17 cellular contexts compared by ENCODE assay signal in genomic region chr20:64188071-64188470, GRCh38. TPM values are rescaled to one million over a fixed set of nuclear protein-coding genes. Genes with fewer than 3 reads are reported as not detected.
DNase-seq lines count a peak whose midpoint lies in the region; ATAC-seq, FAIRE-seq and TF ChIP-seq lines count a peak whose summit lies in the region.
"Had no signal": no experiment of that assay in that cellular context is flagged by ENCODE, and none has a peak within 500 bp of the region (broad histone marks: within the 10 kb centered on the region; RNA-seq: fewer than 3 reads in every experiment).

No MANE protein-coding gene starts in this region.

- DNase-seq in Calu3 (no peak), HTR-8/SVneo (ENCODE audit: insufficient read length, low spot score) (no peak), H1 (ENCODE audit: low read depth in 1 of 2, low spot score in 2 of 2) (no peak), neural progenitor cell (ENCODE audit: low spot score) (no peak), GM13977 (ENCODE audit: low spot score) (no peak)
- DNase-seq in activated CD4-positive, CD25-positive, alpha-beta regulatory T cell treated with anti-CD3 and anti-CD28 coated beads, Interleukin-2, amount 50 U/mL, for 72 hours: no peak
- no peak for DNase-seq in activated naive CD8-positive, alpha-beta T cell treated with anti-CD3 and anti-CD28 coated beads, Interleukin-2, amount 50 U/mL, for 24 hours
- DNase-seq: ACHN, AML-193, DND-41, GDM1, GOT3, NCI-H187 treated with DMSO at 0.1 percent for 48 hours, NCI-H345, NCI-H69 had no signal

- H3K27me3 Mint-ChIP-seq in Calu3 (ENCODE audit: unreplicated experiment): peaks cover under 1% of the 10 kb centered on the region
- H3K27me3 Mint-ChIP-seq in neural progenitor cell (ENCODE audit: insufficient read depth, low read depth): peaks cover 12% of the 10 kb centered on the region
- H3K27me3 Mint-ChIP-seq in activated naive CD8-positive, alpha-beta T cell treated with anti-CD3 and anti-CD28 coated beads, Interleukin-2, amount 50 U/mL, for 24 hours: peaks cover 14% of the 10 kb centered on the region

- ATAC-seq in activated naive CD8-positive, alpha-beta T cell treated with anti-CD3 and anti-CD28 coated beads, Interleukin-2, amount 50 U/mL, for 24 hours: no peak
- ATAC-seq: GM12878, K562 had no signal

- TF ChIP-seq RAD21 in H1 (IDR thresholded peaks at IDR 0.05 in 1 of 2, conservative IDR thresholded peaks at IDR 0.05 in 1 of 2; ENCODE audit: low read depth in 2 of 2, low read length in 2 of 2): no peak

- H4K20me1 ChIP-seq in H1 (replicated peaks in 1 of 2; ENCODE audit: control insufficient read depth in 1 of 2, insufficient read depth in 2 of 2, low read length in 2 of 2): no peaks in the 10 kb centered on the region
- H4K20me1 ChIP-seq in neural progenitor cell (ENCODE audit: low read depth): peaks cover 18% of the 10 kb centered on the region

- peaks cover 9 to 29% (median 14%) of the 10 kb centered on the region in 4 experiments for H3K4me1 ChIP-seq in H1 (replicated peaks in 1 of 4; ENCODE audit: control insufficient read depth in 3 of 4, insufficient read depth in 4 of 4, low read length in 3 of 4)
- H3K4me1 ChIP-seq in neural progenitor cell: peaks cover 22% of the 10 kb centered on the region

- 91% methylated on average over 5 of the region's 5 CpGs; no CpG with 5 or more reads in 1 of the 2 experiments for WGBS in H1 (ENCODE audit: extremely low coverage in 1 of 2, insufficient coverage in 1 of 2, insufficient read length in 1 of 2, insufficient replicate concordance in 2 of 2, low coverage in 1 of 2, low lambda C conversion rate in 2 of 2, missing lambda C conversion rate in 1 of 2), 2 experiments

- H2BK5ac ChIP-seq in H1 (ENCODE audit: low read depth, low read length): peak overlapping the region; percentile 41; the same call in 1 of the 2 replicates

- intact Hi-C loops in Calu3 (cut with micrococcal nuclease; ENCODE audit: unreplicated experiment): loop anchor here (2.0 kb wide), 1 partner anchor 69 kb away; no protein-coding TSS in a partner anchor

- H2BK120ac ChIP-seq in H1 (replicated peaks; ENCODE audit: low read depth, low read length): no peak overlapping the region

- H3K4me3 ChIP-seq in H1 (ENCODE audit: extremely low read depth in 1 of 4, insufficient read depth in 2 of 4, low read depth in 3 of 4, low read length in 4 of 4) (no peak overlapping the region), neural progenitor cell (no peak overlapping the region)
- H3K4me3 ChIP-seq: GM12878, K562 had no signal

- CTCF ChIA-PET in Calu3 (lab: Charles Lee) (no interaction called here), H1 (lab: Charles Lee; ENCODE audit: partially characterized antibody) (interaction anchor here (1.4 to 2.5 kb wide), 3 partner anchors 12 to 36 kb away, joined by 4 to 8 read pairs (median 8); no protein-coding TSS in a partner anchor)

- no peak overlapping the region for H4K8ac ChIP-seq in H1 (ENCODE audit: extremely low read depth, insufficient read depth, low read length)

- in situ Hi-C loops in GM13977 (cut with MboI; ENCODE audit: low pct_unique_long_range_greater_than_20kb, low sequenced_read_pairs, unreplicated experiment): no loop called here

- H3K27ac Mint-ChIP-seq in Calu3 (ENCODE audit: unreplicated experiment): peak overlapping the region; percentile 81
- H3K27ac Mint-ChIP-seq in neural progenitor cell: peak overlapping the region; percentile 79
- no peak overlapping the region for H3K27ac Mint-ChIP-seq in activated naive CD8-positive, alpha-beta T cell treated with anti-CD3 and anti-CD28 coated beads, Interleukin-2, amount 50 U/mL, for 24 hours

- H3K27me3 ChIP-seq in H1 (replicated peaks in 1 of 4; ENCODE audit: control insufficient read depth in 3 of 4, extremely low read depth in 1 of 4, insufficient read depth in 3 of 4, low read length in 3 of 4) (no peaks in the 10 kb centered on the region; a peak in 1 of 7 replicates), neural progenitor cell (no peaks in the 10 kb centered on the region)

- H3K56ac ChIP-seq in H1 (replicated peaks; ENCODE audit: insufficient read length, low read depth, low read length): no peak overlapping the region

- H3K9me3 ChIP-seq in H1 (ENCODE audit: insufficient read depth in 2 of 2, low read depth in 1 of 2, low read length in 1 of 2): peaks cover 0 to 11% of the 10 kb centered on the region in 2 experiments; a peak in 2 of 4 replicates
- no peaks in the 10 kb centered on the region for H3K9me3 ChIP-seq in neural progenitor cell (ENCODE audit: low read depth)

- H2BK12ac ChIP-seq in H1 (ENCODE audit: low read depth, low read length): peak overlapping the region; percentile 71

- peaks cover 15% of the 10 kb centered on the region for H3F3A ChIP-seq in neural progenitor cell (ENCODE audit: low read depth)

- H3K79me1 ChIP-seq in H1 (ENCODE audit: low read depth, low read length): no peaks in the 10 kb centered on the region

- H3K9ac ChIP-seq in H1 (replicated peaks in 1 of 4; ENCODE audit: extremely low read depth in 1 of 4, low read depth in 3 of 4, low read length in 3 of 4): no peak overlapping the region
- H3K9ac ChIP-seq in neural progenitor cell: no peak overlapping the region

- H3K4me3 Mint-ChIP-seq in Calu3 (ENCODE audit: low read depth, unreplicated experiment): no peak overlapping the region
- no peak overlapping the region for H3K4me3 Mint-ChIP-seq in neural progenitor cell
- H3K4me3 Mint-ChIP-seq in activated naive CD8-positive, alpha-beta T cell treated with anti-CD3 and anti-CD28 coated beads, Interleukin-2, amount 50 U/mL, for 24 hours: no peak overlapping the region

- H3K9me3 Mint-ChIP-seq in Calu3 (ENCODE audit: low read depth, unreplicated experiment) (peaks cover 6% of the 10 kb centered on the region), neural progenitor cell (peaks cover 13% of the 10 kb centered on the region)
- H3K9me3 Mint-ChIP-seq in activated naive CD8-positive, alpha-beta T cell treated with anti-CD3 and anti-CD28 coated beads, Interleukin-2, amount 50 U/mL, for 24 hours: no peaks in the 10 kb centered on the region

- no peak overlapping the region for H3K14ac ChIP-seq in H1 (ENCODE audit: insufficient read length)

- H3K36me3 ChIP-seq in H1 (ENCODE audit: control insufficient read depth in 2 of 4, insufficient read depth in 4 of 4, low read length in 3 of 4) (0 out of 8 replicates have a peak, but pooled peaks cover 0 to 1% (median 0%) of the 10 kb centered on the region in 4 experiments), neural progenitor cell (no peaks in the 10 kb centered on the region)

- TF ChIP-seq POLR2A in H1 (IDR thresholded peaks at IDR 0.05; ENCODE audit: control extremely low read depth in 1 of 2, low read depth in 2 of 2, low read length in 2 of 2): no peak

- no peak overlapping the region for H2AFZ ChIP-seq in H1 (ENCODE audit: low read length)
- no peak overlapping the region for H2AFZ ChIP-seq in neural progenitor cell (replicated peaks)

- H3K36me3 Mint-ChIP-seq in Calu3 (ENCODE audit: insufficient read depth, unreplicated experiment): peaks cover 12% of the 10 kb centered on the region
- H3K36me3 Mint-ChIP-seq in neural progenitor cell: peaks cover 2% of the 10 kb centered on the region
- no peaks in the 10 kb centered on the region for H3K36me3 Mint-ChIP-seq in activated naive CD8-positive, alpha-beta T cell treated with anti-CD3 and anti-CD28 coated beads, Interleukin-2, amount 50 U/mL, for 24 hours (ENCODE audit: low read depth)

- H3K4me1 Mint-ChIP-seq in Calu3 (ENCODE audit: low read depth, unreplicated experiment) (peaks cover 22% of the 10 kb centered on the region), neural progenitor cell (peaks cover 39% of the 10 kb centered on the region)
- H3K4me1 Mint-ChIP-seq in activated naive CD8-positive, alpha-beta T cell treated with anti-CD3 and anti-CD28 coated beads, Interleukin-2, amount 50 U/mL, for 24 hours: peaks cover 12% of the 10 kb centered on the region

- no TSS peak for BruUV-seq in Calu3 (replicated peaks; lab: Mats Ljungman, UMichigan)

- no peak overlapping the region for H3K23ac ChIP-seq in H1 (ENCODE audit: insufficient read length)

- H3K18ac ChIP-seq in H1 (ENCODE audit: extremely low read depth, low read length): peak overlapping the region; percentile 53; the same call in 1 of the 2 replicates

- H3K79me2 ChIP-seq in H1 (ENCODE audit: control insufficient read depth in 1 of 2, insufficient read depth in 2 of 2, low read length in 2 of 2) (no peaks in the 10 kb centered on the region), neural progenitor cell (ENCODE audit: low read depth) (no peaks in the 10 kb centered on the region)

- no peak overlapping the region for H4K5ac ChIP-seq in H1 (ENCODE audit: insufficient read length, low read depth, low read length)

- peak overlapping the region; percentile 83 for H2BK15ac ChIP-seq in H1 (ENCODE audit: low read length)

- peak overlapping the region; percentile 6 for H4K91ac ChIP-seq in H1 (replicated peaks; ENCODE audit: insufficient read length, low read length)

- FAIRE-seq in HTR-8/SVneo (lab: Jason Lieb, UNC) (peak; percentile 4), H1 (lab: Jason Lieb, UNC) (no peak)
- FAIRE-seq: GM12878, K562 had no signal

- H2AK5ac ChIP-seq in H1 (ENCODE audit: low read depth, low read length): peak overlapping the region; percentile 93

- TF ChIP-seq CTCF in Calu3 (IDR thresholded peaks at IDR 0.05; ENCODE audit: unreplicated experiment) (no peak), H1 (IDR thresholded peaks at IDR 0.05; ENCODE audit: control extremely low read depth in 1 of 3, insufficient read depth in 1 of 3, low read depth in 1 of 3, low read length in 3 of 3) (no peak), neural progenitor cell (IDR thresholded peaks at IDR 0.05) (no peak), GM13977 (IDR thresholded peaks at IDR 0.05; ENCODE audit: extremely low read depth, insufficient read depth, missing control alignments) (no peak)

- H3K23me2 ChIP-seq in H1 (ENCODE audit: low read depth, low read length): no peaks in the 10 kb centered on the region

- no peak for TF ChIP-seq EP300 in H1 (IDR thresholded peaks at IDR 0.05; ENCODE audit: borderline replicate concordance in 1 of 2, low read depth in 2 of 2, low read length in 2 of 2)

- H3K27ac ChIP-seq in H1 (ENCODE audit: low read depth, low read length): no peak overlapping the region
- H3K27ac ChIP-seq in neural progenitor cell: no peak overlapping the region

- H3K4ac ChIP-seq in H1 (replicated peaks; ENCODE audit: insufficient read length, low read depth, low read length): no peak overlapping the region

- POLR2A ChIA-PET in H1 (lab: Charles Lee; ENCODE audit: partially characterized antibody): interaction anchor here (0.7 to 1.0 kb wide), 2 partner anchors 9 to 37 kb away, joined by 3 to 4 read pairs; no protein-coding TSS in a partner anchor

- peak overlapping the region; percentile 91 for H2BK20ac ChIP-seq in H1 (ENCODE audit: low read length)

- H3K4me2 ChIP-seq in H1 (ENCODE audit: insufficient read depth in 1 of 2, low read depth in 2 of 2, low read length in 2 of 2) (peak overlapping the region in 1 of 2 experiments; percentile 47; a peak in 1 of 4 replicates), neural progenitor cell (no peak overlapping the region)

RNA-seq across cellular contexts. Expression of gene MYT1, which starts 23.8 kb away (rescaled TPM):
- total RNA-seq in Calu3 (2022) (0.45 TPM in 1 of 2 replicates, not detected in the other), neural progenitor cell (ENCODE audit: low replicate concordance) (1.2 and 1.5 TPM in 2 replicates)
- total RNA-seq in H1 (2021; fragmentation: NEBNext Ultra II Directional; extraction: Animal tissue kit (Norgen Biotek cat#: 25700)): 1.1 and 2.0 TPM in 2 replicates
- 0.63 and 1.0 TPM in 2 replicates for polyA plus RNA-seq in H1 (2011; rRNA removed)
- 0.96 TPM for polyA plus RNA-seq in H1 (2011; cell fraction: cytosol; rRNA removed)
- 2.8 TPM for polyA plus RNA-seq in H1 (2011; cell fraction: nucleus; rRNA removed)
- 0.51 to 1.5 TPM (median 1.1 TPM) in 4 replicates for polyA plus RNA-seq in H1 (2012, experiment 1 of 2)
- polyA plus RNA-seq in H1 (2012, experiment 2 of 2): 0.24 TPM
- 1.2 TPM for polyA plus RNA-seq in H1 (2013, experiment 1 of 2)
- polyA plus RNA-seq in H1 (2013, experiment 2 of 2): 0.90 TPM
- 0.88 and 0.95 TPM in 2 replicates for polyA minus RNA-seq in H1 (2011; rRNA and poly(A)+ RNA removed)
- 1.3 TPM for polyA minus RNA-seq in H1 (2011; cell fraction: cytosol; rRNA and poly(A)+ RNA removed)
- polyA minus RNA-seq in H1 (2011; cell fraction: nucleus; rRNA and poly(A)+ RNA removed): 1.00 TPM
- total RNA-seq: GM12878 had no signal
